In genomic region chr22:31748490-31748889, GRCh38 we compare ENCODE assay signal across 9 cellular contexts. TPM values are rescaled to one million over a fixed set of nuclear protein-coding genes. Genes with fewer than 3 reads are reported as not detected.
A peak's percentile ranks its signal among the peaks of the same experiment; 100 is the strongest.
DNase-seq lines count a peak whose midpoint lies in the region; ATAC-seq and TF ChIP-seq lines count a peak whose summit lies in the region.
"Had no signal": no experiment of that assay in that cellular context is flagged by ENCODE, and none has a peak within 500 bp of the region (broad histone marks: within the 10 kb centered on the region; RNA-seq: fewer than 3 reads in every experiment).

No MANE protein-coding gene starts in this region.

- H2AFZ ChIP-seq in SU-DHL-6 (ENCODE audit: low read depth, low read length, severe bottlenecking), result no peak overlapping the region

- H3K27me3 Mint-ChIP-seq in activated CD4-positive, alpha-beta T cell treated with anti-CD3 and anti-CD28 coated beads, Interleukin-2, amount 10 ng/mL, durations not matched to agents 7 days and 5 days, result no peaks in the 10 kb centered on the region
- no peaks in the 10 kb centered on the region for H3K27me3 Mint-ChIP-seq in stimulated activated memory B cell treated with anti-CD40 and anti-IgM and Interleukin-4, amounts not matched to agents 10 μg/mL and 1 μg/mL and 100 μg/mL, for 72 hours

- peaks cover 21% of the 10 kb centered on the region for H3K36me3 Mint-ChIP-seq in activated CD4-positive, alpha-beta T cell treated with anti-CD3 and anti-CD28 coated beads, Interleukin-2, amount 10 ng/mL, durations not matched to agents 7 days and 5 days (ENCODE audit: low read depth)
- H3K36me3 Mint-ChIP-seq in stimulated activated memory B cell treated with anti-CD40 and anti-IgM and Interleukin-4, amounts not matched to agents 10 μg/mL and 1 μg/mL and 100 μg/mL, for 72 hours, result peaks cover 15% of the 10 kb centered on the region

- CTCF ChIA-PET in activated CD4-positive, alpha-beta T cell treated with anti-CD3 and anti-CD28 coated beads, Interleukin-2, amount 10 ng/mL, durations not matched to agents 7 days and 5 days (lab: Charles Lee), result interaction anchor here (2.8 kb wide), 1 partner anchor 83 kb away, joined by 6 read pairs; no protein-coding TSS in a partner anchor

- TF ChIP-seq CTCF in SU-DHL-6 (IDR thresholded peaks at IDR 0.05; ENCODE audit: insufficient read depth, low read length, poor library complexity, severe bottlenecking), result no peak

- H4K20me1 ChIP-seq in SU-DHL-6 (ENCODE audit: low read depth, low read length), result no peaks in the 10 kb centered on the region

- H3F3A ChIP-seq in SU-DHL-6 (ENCODE audit: insufficient read depth), result peaks cover 16% of the 10 kb centered on the region

- peaks cover 50% of the 10 kb centered on the region for H3K4me1 Mint-ChIP-seq in activated CD4-positive, alpha-beta T cell treated with anti-CD3 and anti-CD28 coated beads, Interleukin-2, amount 10 ng/mL, durations not matched to agents 7 days and 5 days
- H3K4me1 Mint-ChIP-seq in stimulated activated memory B cell treated with anti-CD40 and anti-IgM and Interleukin-4, amounts not matched to agents 10 μg/mL and 1 μg/mL and 100 μg/mL, for 72 hours, result peaks cover 51% of the 10 kb centered on the region

- peak overlapping the region; percentile 89 for H3K4me3 Mint-ChIP-seq in activated CD4-positive, alpha-beta T cell treated with anti-CD3 and anti-CD28 coated beads, Interleukin-2, amount 10 ng/mL, durations not matched to agents 7 days and 5 days
- peak overlapping the region; percentile 83 for H3K4me3 Mint-ChIP-seq in stimulated activated memory B cell treated with anti-CD40 and anti-IgM and Interleukin-4, amounts not matched to agents 10 μg/mL and 1 μg/mL and 100 μg/mL, for 72 hours

- H3K9me3 ChIP-seq in SU-DHL-6 (ENCODE audit: insufficient read depth, low read length), result no peaks in the 10 kb centered on the region

- DNase-seq in activated CD4-positive, alpha-beta T cell treated with anti-CD3 and anti-CD28 coated beads, Interleukin-2, amount 10 ng/mL, durations not matched to agents 7 days and 5 days, result no peak
- no peak for DNase-seq in activated CD4-positive, alpha-beta T cell treated with anti-CD3 and anti-CD28 coated beads, Interleukin-2, amount 50 U/mL, for 4 hours
- DNase-seq in glomerular visceral epithelial cell (ENCODE audit: extremely low spot score), result peak; percentile 17
- DNase-seq in NCI-H1436 (lab: John Stamatoyannopoulos, UW), result no peak
- DNase-seq in NCI-H1092 (lab: John Stamatoyannopoulos, UW), result no peak
- DNase-seq: islet precursor cell had no signal

- POLR2A ChIA-PET in activated CD4-positive, alpha-beta T cell treated with anti-CD3 and anti-CD28 coated beads, Interleukin-2, amount 10 ng/mL, durations not matched to agents 7 days and 5 days (lab: Charles Lee), result interaction anchor here (0.7 kb wide), 1 partner anchor 10 kb away, joined by 3 read pairs; no protein-coding TSS in a partner anchor

- H3K36me3 ChIP-seq in SU-DHL-6 (ENCODE audit: low read length), result 0 out of 2 replicates have a peak, but pooled peaks cover 3% of the 10 kb centered on the region

- no peaks in the 10 kb centered on the region for H3K27me3 ChIP-seq in SU-DHL-6 (ENCODE audit: low read length)

- H3K4me2 ChIP-seq in SU-DHL-6 (ENCODE audit: low read depth, low read length, poor library complexity, severe bottlenecking), result peak overlapping the region; percentile 90

- peak overlapping the region; percentile 91 for H3K4me3 ChIP-seq in SU-DHL-6 (ENCODE audit: insufficient read depth, low read length, poor library complexity, severe bottlenecking)

- peak overlapping the region; percentile 88; the same call in 1 of the 2 replicates for H3K27ac ChIP-seq in SU-DHL-6 (ENCODE audit: low read depth, low read length)

- H3K9ac ChIP-seq in SU-DHL-6 (ENCODE audit: low read length), result peak overlapping the region; percentile 92

- H3K27ac Mint-ChIP-seq in activated CD4-positive, alpha-beta T cell treated with anti-CD3 and anti-CD28 coated beads, Interleukin-2, amount 10 ng/mL, durations not matched to agents 7 days and 5 days, result peak overlapping the region; percentile 95
- H3K27ac Mint-ChIP-seq in stimulated activated memory B cell treated with anti-CD40 and anti-IgM and Interleukin-4, amounts not matched to agents 10 μg/mL and 1 μg/mL and 100 μg/mL, for 72 hours, result peak overlapping the region; percentile 79

- no peaks in the 10 kb centered on the region for H3K9me2 ChIP-seq in SU-DHL-6 (replicated peaks; ENCODE audit: insufficient read depth, low read length)

- ATAC-seq in stimulated activated memory B cell treated with anti-CD40 and anti-IgM and Interleukin-4, amounts not matched to agents 10 μg/mL and 1 μg/mL and 100 μg/mL, for 72 hours, result no peak
- ATAC-seq in GM21515 (IDR thresholded peaks at IDR 0.05; ENCODE audit: unreplicated experiment), result no peak

- H3K9me3 Mint-ChIP-seq in activated CD4-positive, alpha-beta T cell treated with anti-CD3 and anti-CD28 coated beads, Interleukin-2, amount 10 ng/mL, durations not matched to agents 7 days and 5 days, result no peaks in the 10 kb centered on the region
- H3K9me3 Mint-ChIP-seq in stimulated activated memory B cell treated with anti-CD40 and anti-IgM and Interleukin-4, amounts not matched to agents 10 μg/mL and 1 μg/mL and 100 μg/mL, for 72 hours, result no peaks in the 10 kb centered on the region

- H3K79me2 ChIP-seq in SU-DHL-6 (ENCODE audit: insufficient read depth, low read length), result peaks cover 58% of the 10 kb centered on the region

RNA-seq across cellular contexts. Expression of gene PRR14L, which starts 1.4 kb away (rescaled TPM):
- 10 to 100 TPM; 63.5 to 72.4 TPM for total RNA-seq in activated CD4-positive, alpha-beta T cell treated with anti-CD3 and anti-CD28 coated beads, Interleukin-2, amount 10 ng/mL, durations not matched to agents 7 days and 5 days

RNA-seq across cellular contexts. Expression of gene DEPDC5, which starts 5.3 kb away (rescaled TPM):
- total RNA-seq in activated CD4-positive, alpha-beta T cell treated with anti-CD3 and anti-CD28 coated beads, Interleukin-2, amount 10 ng/mL, durations not matched to agents 7 days and 5 days, result 10 to 100 TPM; 39.5 to 41.1 TPM
